In genomic region chr14:72519543-72519942, GRCh38 we compare ENCODE assay signal across 8 cellular contexts.
DNase-seq lines count a peak whose midpoint lies in the region; ATAC-seq and TF ChIP-seq lines count a peak whose summit lies in the region.

No MANE protein-coding gene starts in this region.

- TF ChIP-seq CTCF in activated B cell treated with CpG ODN at 0.5 μM for 24 hours (IDR thresholded peaks at IDR 0.05), result no peak

- H3K27ac Mint-ChIP-seq in activated B cell treated with CpG ODN at 0.5 μM for 24 hours, result peak overlapping the region; percentile 96
- H3K27ac Mint-ChIP-seq in stimulated activated naive CD8-positive, alpha-beta T cell treated with anti-CD3 and anti-CD28 coated beads, Interleukin-15, amount 100 ng/mL, for 72 hours, result peak overlapping the region; percentile 2 to 50

- H3K4me1 Mint-ChIP-seq in activated B cell treated with CpG ODN at 0.5 μM for 24 hours, result peaks cover 80% of the 10 kb centered on the region
- peaks cover 56% of the 10 kb centered on the region for H3K4me1 Mint-ChIP-seq in stimulated activated naive CD8-positive, alpha-beta T cell treated with anti-CD3 and anti-CD28 coated beads, Interleukin-15, amount 100 ng/mL, for 72 hours

- in situ Hi-C loops in KBM-7 (cut with MboI; ENCODE audit: low pct_unique_long_range_greater_than_20kb, low sequenced_read_pairs), result loop anchor here (25.0 kb wide), 1 partner anchor 368 kb away; the partner anchor contains the start of gene DPF3

- peaks cover 4% of the 10 kb centered on the region for H3K36me3 Mint-ChIP-seq in activated B cell treated with CpG ODN at 0.5 μM for 24 hours (ENCODE audit: low read depth)

- no peaks in the 10 kb centered on the region for H3K27me3 Mint-ChIP-seq in activated B cell treated with CpG ODN at 0.5 μM for 24 hours
- H3K27me3 Mint-ChIP-seq in stimulated activated naive CD8-positive, alpha-beta T cell treated with anti-CD3 and anti-CD28 coated beads, Interleukin-15, amount 100 ng/mL, for 72 hours, result peaks cover 7% of the 10 kb centered on the region

- POLR2A ChIA-PET in activated B cell treated with CpG ODN at 0.5 μM for 24 hours (lab: Charles Lee), result interaction anchor here (0.8 to 1.6 kb wide), 6 partner anchors 20 to 429 kb away, joined by 3 to 7 read pairs (median 4); partner anchors contain the start of gene DPF3

- CTCF ChIA-PET in activated B cell treated with CpG ODN at 0.5 μM for 24 hours (lab: Charles Lee), result interaction anchor here (0.9 to 8.4 kb wide), 4 partner anchors 67 to 388 kb away, joined by 3 to 236 read pairs (median 4); no protein-coding TSS in a partner anchor

- H3K9me3 Mint-ChIP-seq in activated B cell treated with CpG ODN at 0.5 μM for 24 hours, result peaks cover 5% of the 10 kb centered on the region
- peaks cover 13 to 15% of the 10 kb centered on the region in 2 donors for H3K9me3 Mint-ChIP-seq in stimulated activated naive CD8-positive, alpha-beta T cell treated with anti-CD3 and anti-CD28 coated beads, Interleukin-15, amount 100 ng/mL, for 72 hours

- intact Hi-C loops in activated B cell treated with CpG ODN at 0.5 μM for 24 hours (cut with micrococcal nuclease), result loop anchor here (1.0 to 10.0 kb wide), 6 partner anchors 15 to 375 kb away; partner anchors contain the start of gene DPF3

- peak overlapping the region; percentile 74 for H3K4me3 Mint-ChIP-seq in activated B cell treated with CpG ODN at 0.5 μM for 24 hours
- peak overlapping the region; percentile 46 to 54 for H3K4me3 Mint-ChIP-seq in stimulated activated naive CD8-positive, alpha-beta T cell treated with anti-CD3 and anti-CD28 coated beads, Interleukin-15, amount 100 ng/mL, for 72 hours

- ATAC-seq in HG03064 (IDR thresholded peaks at IDR 0.05; ENCODE audit: low read depth, unreplicated experiment) (peak; percentile 4), activated B cell treated with CpG ODN at 0.5 μM for 24 hours (ENCODE audit: low read depth) (peak; percentile 23)
- ATAC-seq in stimulated activated naive CD8-positive, alpha-beta T cell treated with anti-CD3 and anti-CD28 coated beads, Interleukin-15, amount 100 ng/mL, for 72 hours, result peak; percentile 34

- DNase-seq in stimulated activated CD4-positive, alpha-beta T cell treated with anti-CD3 and anti-CD28 coated beads, Interleukin-15, amount 100 ng/mL, for 24 hours, result peak; percentile 25
- no peak for DNase-seq in stimulated activated CD4-positive, alpha-beta T cell treated with anti-CD3 and anti-CD28 coated beads, Interleukin-2, amount 100 ng/mL, for 24 hours
- DNase-seq in activated B cell treated with CpG ODN at 0.5 μM for 24 hours (no peak), NCI-H526 (lab: John Stamatoyannopoulos, UW) (no peak), RPMI8226 (no peak), KBM-7 (no peak)
- peak; percentile 25 to 37 for DNase-seq in stimulated activated naive CD8-positive, alpha-beta T cell treated with anti-CD3 and anti-CD28 coated beads, Interleukin-15, amount 100 ng/mL, for 72 hours

Comparison
In these comparisons a context has a peak if more than half of its experiments do, and no peak if none do; other contexts are left out.
1. DNase-seq: peak in stimulated activated CD4-positive, alpha-beta T cell treated with anti-CD3 and anti-CD28 coated beads, Interleukin-15, amount 100 ng/mL, for 24 hours (single experiment) and stimulated activated naive CD8-positive, alpha-beta T cell treated with anti-CD3 and anti-CD28 coated beads, Interleukin-15, amount 100 ng/mL, for 72 hours (2 of 2); none in stimulated activated CD4-positive, alpha-beta T cell treated with anti-CD3 and anti-CD28 coated beads, Interleukin-2, amount 100 ng/mL, for 24 hours (0 of 2), activated B cell treated with CpG ODN at 0.5 μM for 24 hours (single experiment), NCI-H526 (0 of 2), RPMI8226 (single experiment) and KBM-7 (single experiment).
2. Peak in every context shown above with its lines, with median percentiles within 50 percentile points of each other: ATAC-seq.